ENCODE assay signal across 1 cellular context in the genomic region with DNA sequence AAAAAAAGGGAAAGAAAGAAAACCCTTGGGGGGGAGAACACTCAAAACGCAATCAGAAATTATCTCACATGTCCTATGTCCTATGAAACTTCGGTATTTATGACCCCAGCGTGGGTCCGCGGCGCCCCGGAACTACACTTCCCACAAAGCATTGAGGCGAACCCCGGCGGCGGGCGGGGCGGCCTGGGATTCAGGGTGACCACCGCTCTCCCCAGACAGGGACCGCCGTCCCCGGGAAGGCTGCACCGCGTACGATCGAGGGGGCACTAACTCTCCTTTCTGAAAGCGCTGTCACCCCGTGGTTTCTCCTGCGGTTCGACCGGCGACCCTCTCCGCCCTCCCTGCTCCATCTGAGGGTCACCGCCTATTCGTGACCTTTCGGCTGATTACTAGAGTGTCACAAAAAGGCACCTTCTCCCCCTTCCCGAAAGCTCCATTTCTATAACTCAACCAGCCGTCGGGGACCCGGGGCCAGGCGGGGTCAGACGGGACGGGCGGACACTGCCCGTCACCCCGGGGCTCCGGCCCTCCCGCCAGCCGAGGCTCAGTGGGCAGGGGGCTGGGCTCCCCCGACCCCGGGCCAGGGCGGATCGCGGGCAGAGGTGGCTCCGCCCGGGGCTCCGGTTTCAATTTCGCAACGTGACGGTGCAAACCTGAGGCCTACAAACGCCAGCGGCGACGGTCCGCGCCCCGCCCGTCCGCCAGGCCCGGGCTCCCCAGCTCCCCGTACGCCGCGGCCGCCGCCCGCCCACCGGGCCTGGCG.
TF ChIP-seq lines count a peak whose summit lies in the region.

No MANE protein-coding gene starts in this region.

TF ChIP-seq in HCT116, 20 proteins besides CTCF, POLR2A, EP300 and RAD21 (continued from another document):
- TF ChIP-seq, protein P1, sequence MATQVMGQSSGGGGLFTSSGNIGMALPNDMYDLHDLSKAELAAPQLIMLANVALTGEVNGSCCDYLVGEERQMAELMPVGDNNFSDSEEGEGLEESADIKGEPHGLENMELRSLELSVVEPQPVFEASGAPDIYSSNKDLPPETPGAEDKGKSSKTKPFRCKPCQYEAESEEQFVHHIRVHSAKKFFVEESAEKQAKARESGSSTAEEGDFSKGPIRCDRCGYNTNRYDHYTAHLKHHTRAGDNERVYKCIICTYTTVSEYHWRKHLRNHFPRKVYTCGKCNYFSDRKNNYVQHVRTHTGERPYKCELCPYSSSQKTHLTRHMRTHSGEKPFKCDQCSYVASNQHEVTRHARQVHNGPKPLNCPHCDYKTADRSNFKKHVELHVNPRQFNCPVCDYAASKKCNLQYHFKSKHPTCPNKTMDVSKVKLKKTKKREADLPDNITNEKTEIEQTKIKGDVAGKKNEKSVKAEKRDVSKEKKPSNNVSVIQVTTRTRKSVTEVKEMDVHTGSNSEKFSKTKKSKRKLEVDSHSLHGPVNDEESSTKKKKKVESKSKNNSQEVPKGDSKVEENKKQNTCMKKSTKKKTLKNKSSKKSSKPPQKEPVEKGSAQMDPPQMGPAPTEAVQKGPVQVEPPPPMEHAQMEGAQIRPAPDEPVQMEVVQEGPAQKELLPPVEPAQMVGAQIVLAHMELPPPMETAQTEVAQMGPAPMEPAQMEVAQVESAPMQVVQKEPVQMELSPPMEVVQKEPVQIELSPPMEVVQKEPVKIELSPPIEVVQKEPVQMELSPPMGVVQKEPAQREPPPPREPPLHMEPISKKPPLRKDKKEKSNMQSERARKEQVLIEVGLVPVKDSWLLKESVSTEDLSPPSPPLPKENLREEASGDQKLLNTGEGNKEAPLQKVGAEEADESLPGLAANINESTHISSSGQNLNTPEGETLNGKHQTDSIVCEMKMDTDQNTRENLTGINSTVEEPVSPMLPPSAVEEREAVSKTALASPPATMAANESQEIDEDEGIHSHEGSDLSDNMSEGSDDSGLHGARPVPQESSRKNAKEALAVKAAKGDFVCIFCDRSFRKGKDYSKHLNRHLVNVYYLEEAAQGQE (IDR thresholded peaks at IDR 0.05; ENCODE audit: low read depth): no peak
- TF ChIP-seq JUND (IDR thresholded peaks at IDR 0.05) (no peak), ZFX (IDR thresholded peaks at IDR 0.05) (peak; percentile 93), TCF7L2 (IDR thresholded peaks at IDR 0.05; ENCODE audit: borderline replicate concordance, extremely low read depth, insufficient read depth, insufficient read length) (no peak)
